Comparison of ENCODE assay signal across 9 cellular contexts in the genomic region with DNA sequence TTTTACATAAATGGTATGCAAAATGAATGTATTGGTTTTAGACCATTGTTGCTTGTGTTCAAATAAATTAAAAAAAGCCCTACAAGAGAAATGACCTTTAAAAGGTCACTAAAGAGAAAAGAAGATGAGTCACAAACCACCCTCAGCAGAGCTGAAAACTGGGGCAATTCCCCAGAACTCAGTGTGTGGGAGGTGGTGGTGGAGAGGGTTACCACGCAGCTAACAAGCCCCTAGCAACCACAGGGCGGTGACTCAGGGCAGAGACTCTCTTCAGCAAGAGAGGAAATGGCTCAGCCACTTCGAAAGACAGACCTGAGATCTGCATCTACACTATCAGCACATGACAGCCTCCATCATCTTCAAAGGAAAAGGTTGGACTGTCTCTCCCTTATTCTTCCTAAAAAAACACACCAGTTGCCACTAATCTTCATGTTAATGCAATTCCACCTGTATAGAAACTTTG. TPM values are rescaled to one million over a fixed set of nuclear protein-coding genes. Genes with fewer than 3 reads are reported as not detected.
DNase-seq lines count a peak whose midpoint lies in the region; ATAC-seq, FAIRE-seq and TF ChIP-seq lines count a peak whose summit lies in the region.
"Had no signal": no experiment of that assay in that cellular context is flagged by ENCODE, and none has a peak within 500 bp of the region (broad histone marks: within the 10 kb centered on the region; RNA-seq: fewer than 3 reads in every experiment).

No MANE protein-coding gene starts in this region.

- no peaks in the 10 kb centered on the region for H3K36me3 ChIP-seq in left ventricle myocardium inferior

- H3K27me3 ChIP-seq in left ventricle myocardium inferior (ENCODE audit: low read depth) = no peaks in the 10 kb centered on the region

- intact Hi-C loops in left ventricle myocardium inferior (cut with micrococcal nuclease) = no loop called here

- peak; percentile 100 for ATAC-seq in HG02610 (IDR thresholded peaks at IDR 0.05; ENCODE audit: unreplicated experiment)

- H3K4me3 ChIP-seq in fibroblast of the aortic adventitia (ENCODE audit: low read depth, low read length) (no peak overlapping the region), left ventricle myocardium inferior (no peak overlapping the region)

- DNase-seq in GM18507 (ENCODE audit: extremely low spot score, insufficient read length, low read depth) (peak; percentile 50), NCI-H226 (peak; percentile 92), fibroblast of the aortic adventitia (ENCODE audit: low read depth) (peak; percentile 77), left ventricle myocardium inferior (no peak), NCI-H345 (lab: John Stamatoyannopoulos, UW) (no peak)
- DNase-seq in activated CD8-positive, alpha-beta memory T cell treated with anti-CD3 and anti-CD28 coated beads, Interleukin-2, amount 50 U/mL, for 1 hour (ENCODE audit: extremely low read depth) = peak; percentile 81
- peak; percentile 87 for DNase-seq in stimulated activated CD4-positive, alpha-beta T cell treated with anti-CD3 and anti-CD28 coated beads, Interleukin-4, amount 100 ng/mL, for 1 hour

- H3K9me3 ChIP-seq in left ventricle myocardium inferior (replicated peaks) = no peaks in the 10 kb centered on the region

- no peaks in the 10 kb centered on the region for H3K4me1 ChIP-seq in left ventricle myocardium inferior

- peak; percentile 95 for FAIRE-seq in GM18507 (lab: Jason Lieb, UNC)
- FAIRE-seq: colon had no signal

- no peak overlapping the region for H3K27ac ChIP-seq in left ventricle myocardium inferior (replicated peaks)

- no peak for TF ChIP-seq CTCF in fibroblast of the aortic adventitia (IDR thresholded peaks at IDR 0.05; ENCODE audit: insufficient read depth, low read length)
- TF ChIP-seq CTCF in left ventricle myocardium inferior (IDR thresholded peaks at IDR 0.05; ENCODE audit: borderline replicate concordance) = no peak

RNA-seq across cellular contexts. Expression of a gene that starts 29.4 kb away (rescaled TPM):
- total RNA-seq in fibroblast of the aortic adventitia (ENCODE audit: low replicate concordance) = 10.3 and 41.0 TPM in 2 replicates
- 33.1 TPM for total RNA-seq in left ventricle myocardium inferior

RNA-seq across cellular contexts. Expression of a gene that starts 45.5 kb away (rescaled TPM):
- 28.1 and 48.0 TPM in 2 replicates for total RNA-seq in fibroblast of the aortic adventitia (ENCODE audit: low replicate concordance)
- 20.6 TPM for total RNA-seq in left ventricle myocardium inferior

Comparison
In these comparisons a context has a peak if more than half of its experiments do, and no peak if none do; other contexts are left out.
1. DNase-seq: peak in GM18507 (single experiment), NCI-H226 (single experiment), activated CD8-positive, alpha-beta memory T cell treated with anti-CD3 and anti-CD28 coated beads, Interleukin-2, amount 50 U/mL, for 1 hour (single experiment), fibroblast of the aortic adventitia (single experiment) and stimulated activated CD4-positive, alpha-beta T cell treated with anti-CD3 and anti-CD28 coated beads, Interleukin-4, amount 100 ng/mL, for 1 hour (single experiment); none in left ventricle myocardium inferior (single experiment) and NCI-H345 (single experiment).